ENCODE assay signal across 18 cellular contexts in genomic region chr9:24118170-24118569, GRCh38.
"Had no signal": no experiment of that assay in that cellular context is flagged by ENCODE, and none has a peak within 500 bp of the region (broad histone marks: within the 10 kb centered on the region; RNA-seq: fewer than 3 reads in every experiment).

No MANE protein-coding gene starts in this region.

- H3K36me3 ChIP-seq: tibial artery, vagina had no signal

- ATAC-seq: activated CD4-positive, alpha-beta T cell treated with anti-CD3 and anti-CD28 coated beads for 36 hours; left lobe of liver; stimulated activated naive CD8-positive, alpha-beta T cell treated with anti-CD3 and anti-CD28 coated beads, Interleukin-15, Interleukin-2, amounts not matched to agents 100 U/mL and 50 U/mL, for 24 hours had no signal

- H3K27me3 Mint-ChIP-seq: activated CD4-positive, alpha-beta T cell treated with anti-CD3 and anti-CD28 coated beads for 36 hours; activated naive CD8-positive, alpha-beta T cell treated with anti-CD3 and anti-CD28 coated beads for 36 hours; dendritic cell treated with granulocyte-macrophage colony-stimulating factor and Interleukin-4, amounts not matched to agents 40 ng/mL and 50 ng/mL, for 4 days had no signal

- H3K27ac ChIP-seq: tibial artery, vagina had no signal

- DNase-seq: activated CD4-positive, alpha-beta T cell treated with anti-CD3 and anti-CD28 coated beads for 36 hours; activated CD4-positive, alpha-beta T cell treated with anti-CD3 and anti-CD28 coated beads, Interleukin-2, amount 50 U/mL, for 48 hours; activated naive CD4-positive, alpha-beta T cell; activated naive CD8-positive, alpha-beta T cell treated with anti-CD3 and anti-CD28 coated beads for 36 hours; amniotic stem cell; effector CD8-positive, alpha-beta T cell; midbrain; nucleus accumbens; stimulated activated CD4-positive, alpha-beta T cell treated with anti-CD3 and anti-CD28 coated beads, Interleukin-12 subunit alpha, Interleukin-12 subunit beta, amount 100 ng/mL, for 4 hours; stimulated activated CD4-positive, alpha-beta T cell treated with anti-CD3 and anti-CD28 coated beads, Interleukin-2, amount 100 ng/mL, for 24 hours; stimulated activated naive CD8-positive, alpha-beta T cell treated with anti-CD3 and anti-CD28 coated beads, Interleukin-15, Interleukin-2, amounts not matched to agents 100 U/mL and 50 U/mL, for 24 hours; substantia nigra; tibial artery had no signal

- H3K9me3 Mint-ChIP-seq: nephron had no signal

- H3K4me3 Mint-ChIP-seq: activated CD4-positive, alpha-beta T cell treated with anti-CD3 and anti-CD28 coated beads for 36 hours; activated naive CD8-positive, alpha-beta T cell treated with anti-CD3 and anti-CD28 coated beads for 36 hours; dendritic cell treated with granulocyte-macrophage colony-stimulating factor and Interleukin-4, amounts not matched to agents 40 ng/mL and 50 ng/mL, for 4 days; nephron had no signal

- H3K27me3 ChIP-seq: tibial artery, vagina had no signal

- H3K4me3 ChIP-seq: lung, tibial artery, vagina had no signal

- H3K4me1 Mint-ChIP-seq: activated CD4-positive, alpha-beta T cell treated with anti-CD3 and anti-CD28 coated beads for 36 hours; activated naive CD8-positive, alpha-beta T cell treated with anti-CD3 and anti-CD28 coated beads for 36 hours; nephron had no signal

- H3K27ac Mint-ChIP-seq: activated CD4-positive, alpha-beta T cell treated with anti-CD3 and anti-CD28 coated beads for 36 hours; activated naive CD8-positive, alpha-beta T cell treated with anti-CD3 and anti-CD28 coated beads for 36 hours; dendritic cell treated with granulocyte-macrophage colony-stimulating factor and Interleukin-4, amounts not matched to agents 40 ng/mL and 50 ng/mL, for 4 days; nephron had no signal

- H3K36me3 Mint-ChIP-seq: activated naive CD8-positive, alpha-beta T cell treated with anti-CD3 and anti-CD28 coated beads for 36 hours had no signal

- H3K9me3 ChIP-seq: tibial artery, vagina had no signal

- H3K4me1 ChIP-seq: tibial artery, vagina had no signal
